31 cellular contexts compared by ENCODE assay signal in the genomic region with DNA sequence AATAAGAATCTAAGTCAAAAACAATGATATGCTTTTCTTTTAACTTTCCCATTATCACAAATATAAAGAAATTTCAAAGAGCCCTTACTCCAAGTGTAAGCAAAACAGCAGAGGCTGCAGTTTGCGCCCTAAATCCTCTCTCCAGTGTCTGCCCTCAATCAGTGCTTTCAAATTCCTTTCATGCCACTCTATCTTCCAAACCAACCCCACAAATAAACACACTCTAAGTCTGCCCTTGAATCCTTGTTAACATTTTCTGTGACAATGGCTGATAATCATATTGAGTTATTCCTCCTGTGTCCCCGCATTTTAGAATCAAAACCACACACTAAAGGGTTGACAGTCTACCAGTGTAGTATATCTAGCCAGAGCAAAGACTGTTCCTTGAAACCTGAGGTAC.
A peak's percentile ranks its signal among the peaks of the same experiment; 100 is the strongest.
DNase-seq lines count a peak whose midpoint lies in the region; ATAC-seq and TF ChIP-seq lines count a peak whose summit lies in the region.
"Had no signal": no experiment of that assay in that cellular context is flagged by ENCODE, and none has a peak within 500 bp of the region (broad histone marks: within the 10 kb centered on the region; RNA-seq: fewer than 3 reads in every experiment).

No MANE protein-coding gene starts in this region.

- H2AFZ ChIP-seq in ACC112 (ENCODE audit: low read length, unreplicated experiment), result no peak overlapping the region

- TF ChIP-seq POLR2A in transverse colon (IDR thresholded peaks at IDR 0.05), result no peak

- TF ChIP-seq CTCF in choroid plexus epithelial cell (conservative IDR thresholded peaks at IDR 0.05; ENCODE audit: low read depth, low read length) (no peak), mesothelial cell of epicardium (IDR thresholded peaks at IDR 0.05; ENCODE audit: unreplicated experiment) (no peak), transverse colon (IDR thresholded peaks at IDR 0.05) (no peak)

- peak overlapping the region; percentile 5 for H3K27ac Mint-ChIP-seq in mesothelial cell of epicardium
- no peak overlapping the region for H3K27ac Mint-ChIP-seq in T-cell
- H3K27ac Mint-ChIP-seq: activated CD4-positive, alpha-beta memory T cell treated with anti-CD3 and anti-CD28 coated beads for 36 hours; CD4-positive, alpha-beta memory T cell; stimulated activated naive CD8-positive, alpha-beta T cell treated with anti-CD3 and anti-CD28 coated beads, Interleukin-15, amount 100 ng/mL, for 72 hours had no signal

- H3K4me1 ChIP-seq in ACC112 (ENCODE audit: control insufficient read depth, insufficient read depth, low read length, unreplicated experiment) (peaks cover 23% of the 10 kb centered on the region), transverse colon (no peaks in the 10 kb centered on the region)
- H3K4me1 ChIP-seq: thyroid gland had no signal

- in situ Hi-C loops in transverse colon (cut with MboI; ENCODE audit: low pct_ligation_motif_present in 1 of 4, low pct_unique_long_range_greater_than_20kb in 1 of 4, low sequenced_read_pairs in 3 of 4), result no loop called here

- POLR2A ChIA-PET in T-cell (lab: Charles Lee), result no interaction called here

- DNase-seq in M059J (ENCODE audit: low read depth) (peak; percentile 65), choroid plexus epithelial cell (ENCODE audit: low read depth) (peak; percentile 41), mesothelial cell of epicardium (ENCODE audit: low spot score in 2 of 2, unreplicated experiment in 2 of 2) (no peak), NOMO-1 (lab: John Stamatoyannopoulos, UW; ENCODE audit: unreplicated experiment in 2 of 2) (no peak), T-cell (no peak), NCI-H1092 (lab: John Stamatoyannopoulos, UW) (no peak), transverse colon (no peak)
- DNase-seq: 8988T; activated CD4-positive, alpha-beta memory T cell treated with anti-CD3 and anti-CD28 coated beads for 36 hours; activated CD8-positive, alpha-beta memory T cell treated with anti-CD3 and anti-CD28 coated beads, Interleukin-2, amount 50 U/mL, for 4 hours; activated naive CD4-positive, alpha-beta T cell treated with anti-CD3 and anti-CD28 coated beads, Interleukin-2, amount 50 U/mL, for 16 hours; anterior cingulate cortex; CD4-positive, alpha-beta memory T cell; glutamatergic neuron; KBM-7; left colon; MM.1S; naive B cell; NCI-H1436; NCI-H2081 treated with DMSO at 0.1 percent for 48 hours; NCI-H226; NCI-H748 treated with DMSO at 0.1 percent for 48 hours; ovary; small intestine; stimulated activated CD4-positive, alpha-beta T cell treated with anti-CD3 and anti-CD28 coated beads, Interleukin-1b, Interleukin-23, amount 100 ng/mL, for 48 hours; stimulated activated CD8-positive, alpha-beta memory T cell treated with anti-CD3 and anti-CD28 coated beads, Interleukin-4, amount 100 ng/mL, for 48 hours; stimulated activated naive CD8-positive, alpha-beta T cell treated with anti-CD3 and anti-CD28 coated beads, Interleukin-15, amount 100 ng/mL, for 72 hours; T-helper 1 cell; thyroid gland had no signal

- intact Hi-C loops in transverse colon (cut with DNase I; ENCODE audit: low total_unique reads), result no loop called here

- no peaks in the 10 kb centered on the region for H3K36me3 Mint-ChIP-seq in mesothelial cell of epicardium
- H3K36me3 Mint-ChIP-seq in T-cell, result no peaks in the 10 kb centered on the region
- H3K36me3 Mint-ChIP-seq: activated CD4-positive, alpha-beta memory T cell treated with anti-CD3 and anti-CD28 coated beads for 36 hours; CD4-positive, alpha-beta memory T cell; naive B cell had no signal

- no peaks in the 10 kb centered on the region for H3K9me3 ChIP-seq in transverse colon
- H3K9me3 ChIP-seq: ovary, thyroid gland had no signal

- ATAC-seq in T-cell (replicated peaks in 1 of 4), result no peak
- ATAC-seq: left colon; stimulated activated naive CD8-positive, alpha-beta T cell treated with anti-CD3 and anti-CD28 coated beads, Interleukin-15, amount 100 ng/mL, for 72 hours had no signal

- H3K36me3 ChIP-seq in ACC112 (ENCODE audit: insufficient read depth, low read length) (no peaks in the 10 kb centered on the region), transverse colon (no peaks in the 10 kb centered on the region)
- H3K36me3 ChIP-seq: ovary, thyroid gland had no signal

- peak overlapping the region; percentile 51 for H3K27ac ChIP-seq in ACC112 (ENCODE audit: low read depth, low read length)
- no peak overlapping the region for H3K27ac ChIP-seq in transverse colon
- H3K27ac ChIP-seq: ovary, thyroid gland had no signal

- H3K79me2 ChIP-seq in ACC112 (ENCODE audit: control insufficient read depth, insufficient read depth, low read length, unreplicated experiment), result no peaks in the 10 kb centered on the region

- 84 to 100% methylated on average over 2 of the region's 2 CpGs for WGBS in transverse colon (ENCODE audit: low coverage in 1 of 2), 2 donors

- CTCF ChIA-PET in T-cell (lab: Charles Lee), result no interaction called here

- H3K4me3 Mint-ChIP-seq in mesothelial cell of epicardium, result no peak overlapping the region
- H3K4me3 Mint-ChIP-seq in T-cell, result no peak overlapping the region
- H3K4me3 Mint-ChIP-seq: activated CD4-positive, alpha-beta memory T cell treated with anti-CD3 and anti-CD28 coated beads for 36 hours; CD4-positive, alpha-beta memory T cell; central memory CD8-positive, alpha-beta T cell; naive B cell; stimulated activated naive CD8-positive, alpha-beta T cell treated with anti-CD3 and anti-CD28 coated beads, Interleukin-15, amount 100 ng/mL, for 72 hours had no signal

- TF ChIP-seq EP300 in transverse colon (IDR thresholded peaks at IDR 0.05; ENCODE audit: low read depth), result no peak

- H3K9me3 Mint-ChIP-seq in mesothelial cell of epicardium (no peaks in the 10 kb centered on the region), T-cell (peaks cover 0 to 8% (median 0%) of the 10 kb centered on the region in 3 donors)
- H3K9me3 Mint-ChIP-seq: activated CD4-positive, alpha-beta memory T cell treated with anti-CD3 and anti-CD28 coated beads for 36 hours; naive B cell; stimulated activated naive CD8-positive, alpha-beta T cell treated with anti-CD3 and anti-CD28 coated beads, Interleukin-15, amount 100 ng/mL, for 72 hours had no signal

- H3K27me3 Mint-ChIP-seq in mesothelial cell of epicardium (ENCODE audit: low read depth), result no peaks in the 10 kb centered on the region
- H3K27me3 Mint-ChIP-seq in T-cell, result no peaks in the 10 kb centered on the region
- H3K27me3 Mint-ChIP-seq: activated CD4-positive, alpha-beta memory T cell treated with anti-CD3 and anti-CD28 coated beads for 36 hours; CD4-positive, alpha-beta memory T cell; central memory CD8-positive, alpha-beta T cell; naive B cell; stimulated activated naive CD8-positive, alpha-beta T cell treated with anti-CD3 and anti-CD28 coated beads, Interleukin-15, amount 100 ng/mL, for 72 hours had no signal

- H3K27me3 ChIP-seq in ACC112 (ENCODE audit: insufficient read depth, low read length) (no peaks in the 10 kb centered on the region), transverse colon (no peaks in the 10 kb centered on the region)
- H3K27me3 ChIP-seq: ovary, thyroid gland had no signal

- no peak overlapping the region for H3K4me3 ChIP-seq in ACC112 (ENCODE audit: low read depth, low read length)
- H3K4me3 ChIP-seq in choroid plexus epithelial cell (ENCODE audit: low read depth, low read length), result no peak overlapping the region
- no peak overlapping the region for H3K4me3 ChIP-seq in transverse colon
- H3K4me3 ChIP-seq: ovary, thyroid gland had no signal

- H3K4me1 Mint-ChIP-seq in mesothelial cell of epicardium (peaks cover 31% of the 10 kb centered on the region), T-cell (no peaks in the 10 kb centered on the region)
- H3K4me1 Mint-ChIP-seq: CD4-positive, alpha-beta memory T cell; central memory CD8-positive, alpha-beta T cell; naive B cell; stimulated activated naive CD8-positive, alpha-beta T cell treated with anti-CD3 and anti-CD28 coated beads, Interleukin-15, amount 100 ng/mL, for 72 hours had no signal

Comparison
In these comparisons a context has a peak if more than half of its experiments do, and no peak if none do; other contexts are left out.
1. DNase-seq: peak in M059J (single experiment) and choroid plexus epithelial cell (single experiment); none in mesothelial cell of epicardium (0 of 2), NOMO-1 (0 of 2), T-cell (0 of 34), NCI-H1092 (single experiment) and transverse colon (single experiment).